In genomic region chr1:221742555-221743415, GRCh38 we compare ENCODE assay signal across 9 cellular contexts. TPM values are rescaled to one million over a fixed set of nuclear protein-coding genes. Genes with fewer than 3 reads are reported as not detected.
DNase-seq lines count a peak whose midpoint lies in the region; ATAC-seq lines count a peak whose summit lies in the region.
"Had no signal": no experiment of that assay in that cellular context is flagged by ENCODE, and none has a peak within 500 bp of the region (broad histone marks: within the 10 kb centered on the region; RNA-seq: fewer than 3 reads in every experiment).

No MANE protein-coding gene starts in this region.

- H3K79me1 ChIP-seq in mesendoderm (ENCODE audit: low read length), result peaks cover 24% of the 10 kb centered on the region

- peaks cover 16% of the 10 kb centered on the region for H3K36me3 Mint-ChIP-seq in activated CD4-positive, alpha-beta memory T cell treated with anti-CD3 and anti-CD28 coated beads for 36 hours

- ATAC-seq in GM18907 (IDR thresholded peaks at IDR 0.05; ENCODE audit: unreplicated experiment) (peak; percentile 49), HG03159 (IDR thresholded peaks at IDR 0.05; ENCODE audit: unreplicated experiment) (peak; percentile 43)

- peak overlapping the region; percentile 95 for H3K27ac ChIP-seq in mesendoderm (ENCODE audit: low read depth, low read length)

- peak overlapping the region; percentile 85 for H3K27ac Mint-ChIP-seq in activated CD4-positive, alpha-beta memory T cell treated with anti-CD3 and anti-CD28 coated beads for 36 hours
- H3K27ac Mint-ChIP-seq: dendritic cell treated with granulocyte-macrophage colony-stimulating factor and Interleukin-4, amounts not matched to agents 40 ng/mL and 50 ng/mL, for 4 days had no signal

- H3K56ac ChIP-seq in mesendoderm (ENCODE audit: low read length), result peak overlapping the region; percentile 87

- WGBS in mesendoderm (ENCODE audit: extremely low coverage, insufficient coverage, low lambda C conversion rate), result no CpG with 5 or more reads among the region's 98 CpGs

- H4K8ac ChIP-seq in mesendoderm (ENCODE audit: low read depth, low read length), result no peak overlapping the region

- H3K9me3 Mint-ChIP-seq in activated CD4-positive, alpha-beta memory T cell treated with anti-CD3 and anti-CD28 coated beads for 36 hours, result no peaks in the 10 kb centered on the region
- H3K9me3 Mint-ChIP-seq: dendritic cell treated with granulocyte-macrophage colony-stimulating factor and Interleukin-4, amounts not matched to agents 40 ng/mL and 50 ng/mL, for 4 days had no signal

- POLR2A ChIA-PET in activated CD4-positive, alpha-beta memory T cell treated with anti-CD3 and anti-CD28 coated beads for 36 hours (lab: Charles Lee), result interaction anchor here (0.6 to 3.7 kb wide), 27 partner anchors 10 to 1654 kb away, joined by 3 to 49 read pairs (median 4); no protein-coding TSS in a partner anchor

- no peak overlapping the region for H2AK5ac ChIP-seq in mesendoderm (ENCODE audit: low read length)

- peak overlapping the region; percentile 83 for H3K4me2 ChIP-seq in mesendoderm (ENCODE audit: low read length)

- H3K4ac ChIP-seq in mesendoderm (ENCODE audit: low read depth, low read length), result peak overlapping the region; percentile 99

- H4K5ac ChIP-seq in mesendoderm (ENCODE audit: low read length), result no peak overlapping the region

- H2BK15ac ChIP-seq in mesendoderm (replicated peaks; ENCODE audit: low read depth), result peak overlapping the region; percentile 9

- peak overlapping the region; percentile 77 for H3K4me3 Mint-ChIP-seq in activated CD4-positive, alpha-beta memory T cell treated with anti-CD3 and anti-CD28 coated beads for 36 hours
- H3K4me3 Mint-ChIP-seq: dendritic cell treated with granulocyte-macrophage colony-stimulating factor and Interleukin-4, amounts not matched to agents 40 ng/mL and 50 ng/mL, for 4 days had no signal

- H3K18ac ChIP-seq in mesendoderm (ENCODE audit: low read length), result peak overlapping the region; percentile 81

- H2BK120ac ChIP-seq in mesendoderm (ENCODE audit: low read depth, low read length), result peak overlapping the region; percentile 62

- H3K23ac ChIP-seq in mesendoderm (ENCODE audit: low read length), result no peak overlapping the region

- H3K36me3 ChIP-seq in mesendoderm (ENCODE audit: control insufficient read depth, insufficient read depth, low read length), result no peaks in the 10 kb centered on the region

- no peaks in the 10 kb centered on the region for H3K27me3 Mint-ChIP-seq in activated CD4-positive, alpha-beta memory T cell treated with anti-CD3 and anti-CD28 coated beads for 36 hours
- H3K27me3 Mint-ChIP-seq: dendritic cell treated with granulocyte-macrophage colony-stimulating factor and Interleukin-4, amounts not matched to agents 40 ng/mL and 50 ng/mL, for 4 days had no signal

- no peaks in the 10 kb centered on the region for H3K27me3 ChIP-seq in mesendoderm (ENCODE audit: insufficient read depth, low read length, poor library complexity)

- H3K4me3 ChIP-seq in mesendoderm (ENCODE audit: low read length), result peak overlapping the region; percentile 58

- CTCF ChIA-PET in activated CD4-positive, alpha-beta memory T cell treated with anti-CD3 and anti-CD28 coated beads for 36 hours (lab: Charles Lee), result interaction anchor here (0.9 to 4.6 kb wide), 13 partner anchors 10 to 722 kb away, joined by 3 to 23 read pairs (median 5); no protein-coding TSS in a partner anchor

- peak overlapping the region; percentile 38 for H2BK5ac ChIP-seq in mesendoderm (ENCODE audit: low read length)

- H3K4me1 Mint-ChIP-seq in activated CD4-positive, alpha-beta memory T cell treated with anti-CD3 and anti-CD28 coated beads for 36 hours (ENCODE audit: low read depth), result peaks cover 29% of the 10 kb centered on the region

- intact Hi-C loops in activated CD4-positive, alpha-beta memory T cell treated with anti-CD3 and anti-CD28 coated beads for 36 hours (cut with micrococcal nuclease), result loop anchor here (1.0 to 5.0 kb wide), 18 partner anchors 12 to 970 kb away; partner anchors contain the start of genes AIDA and BROX

- DNase-seq in AML-193 (lab: John Stamatoyannopoulos, UW) (peak; percentile 78 to 79), NCI-H526 (lab: John Stamatoyannopoulos, UW) (peak; percentile 7 to 56), mesendoderm (peak; percentile 95)
- DNase-seq in activated CD4-positive, alpha-beta memory T cell treated with anti-CD3 and anti-CD28 coated beads for 36 hours, result peak; percentile 90
- peak; percentile 70 for DNase-seq in effector CD4-positive, alpha-beta T cell
- DNase-seq in stimulated activated CD8-positive, alpha-beta memory T cell treated with anti-CD3 and anti-CD28 coated beads, Interleukin-15, amount 100 ng/mL, for 24 hours (ENCODE audit: low read depth), result peak; percentile 59

- H3K9ac ChIP-seq in mesendoderm (ENCODE audit: low read length), result peak overlapping the region; percentile 84

- H3K4me1 ChIP-seq in mesendoderm (ENCODE audit: control insufficient read depth, low read depth, low read length), result peaks cover 6% of the 10 kb centered on the region

- peaks cover 32% of the 10 kb centered on the region for H3K79me2 ChIP-seq in mesendoderm (ENCODE audit: control insufficient read depth, insufficient read depth, low read length)

RNA-seq across cellular contexts. Expression of gene DUSP10, which starts 0.9 kb away (rescaled TPM):
- total RNA-seq in activated CD4-positive, alpha-beta memory T cell treated with anti-CD3 and anti-CD28 coated beads for 36 hours, result 1 to 10 TPM; 8.8 to 8.9 TPM
- polyA plus RNA-seq in mesendoderm (2013, experiment 1 of 2), result 9.1 TPM
- polyA plus RNA-seq in mesendoderm (2013, experiment 2 of 2), result 10.0 TPM

Comparison
In these comparisons a context has a peak if more than half of its experiments do, and no peak if none do; other contexts are left out.
1. Peak in every context shown above with its lines: DNase-seq, ATAC-seq, H3K4me3 ChIP-seq and H3K27ac ChIP-seq.
2. DNase-seq: peak in every context shown above with its lines; median percentile 95 in mesendoderm; 90 in activated CD4-positive, alpha-beta memory T cell treated with anti-CD3 and anti-CD28 coated beads for 36 hours; 78 in AML-193; 70 in effector CD4-positive, alpha-beta T cell; 59 in stimulated activated CD8-positive, alpha-beta memory T cell treated with anti-CD3 and anti-CD28 coated beads, Interleukin-15, amount 100 ng/mL, for 24 hours; 32 in NCI-H526.